In genomic region chr6:53134601-53135235, GRCh38 we compare ENCODE assay signal across 21 cellular contexts. TPM values are rescaled to one million over a fixed set of nuclear protein-coding genes. Genes with fewer than 3 reads are reported as not detected.
DNase-seq lines count a peak whose midpoint lies in the region; ATAC-seq, FAIRE-seq and TF ChIP-seq lines count a peak whose summit lies in the region.
"Had no signal": no experiment of that assay in that cellular context is flagged by ENCODE, and none has a peak within 500 bp of the region (broad histone marks: within the 10 kb centered on the region; RNA-seq: fewer than 3 reads in every experiment).

No MANE protein-coding gene starts in this region.

- no peak overlapping the region for H3K27ac ChIP-seq in small intestine (ENCODE audit: low read depth in 1 of 2, low read length in 1 of 2)
- H3K27ac ChIP-seq: C4-2B had no signal

- no peak overlapping the region for H3K27ac Mint-ChIP-seq in activated naive CD4-positive, alpha-beta T cell treated with anti-CD3 and anti-CD28 coated beads for 36 hours
- no peak overlapping the region for H3K27ac Mint-ChIP-seq in WTC11

- no peaks in the 10 kb centered on the region for H3K36me3 ChIP-seq in small intestine (ENCODE audit: control insufficient read depth in 2 of 2, insufficient read depth in 2 of 2, low read length in 2 of 2)

- no peak for ATAC-seq in WTC11
- ATAC-seq: PC-3 had no signal

- H3K4me1 ChIP-seq in small intestine (ENCODE audit: control insufficient read depth in 2 of 2, insufficient read depth in 1 of 2, low read depth in 1 of 2, low read length in 1 of 2): no peaks in the 10 kb centered on the region

- 8 to 43% (median 14%) methylated on average over 8 of the region's 8 CpGs for WGBS in small intestine, 3 donors

- H3K27me3 ChIP-seq in small intestine (ENCODE audit: control insufficient read depth in 2 of 2, insufficient read depth in 2 of 2, low read length in 2 of 2): no peaks in the 10 kb centered on the region

- peaks cover 3% of the 10 kb centered on the region for H3K27me3 Mint-ChIP-seq in activated naive CD4-positive, alpha-beta T cell treated with anti-CD3 and anti-CD28 coated beads for 36 hours (ENCODE audit: low read depth)
- H3K27me3 Mint-ChIP-seq in WTC11 (ENCODE audit: low read depth): no peaks in the 10 kb centered on the region

- DNase-seq in activated naive CD4-positive, alpha-beta T cell treated with anti-CD3 and anti-CD28 coated beads for 36 hours: peak; percentile 8
- DNase-seq in activated naive CD4-positive, alpha-beta T cell (lab: John Stamatoyannopoulos, UW): no peak
- DNase-seq in NCI-H226 (peak; percentile 21), WTC11 (ENCODE audit: low spot score) (no peak), small intestine (peak; percentile 25), NCI-H1105 (lab: John Stamatoyannopoulos, UW) (no peak), OCI-M2 (lab: John Stamatoyannopoulos, UW; ENCODE audit: unreplicated experiment) (no peak)
- no peak for DNase-seq in stimulated activated CD4-positive, alpha-beta T cell treated with anti-CD3 and anti-CD28 coated beads, Interleukin-4, amount 100 ng/mL, for 1 hour
- DNase-seq: COR-L47, DMS79 treated with DMSO at 0.1 percent for 48 hours, GDM1, HCEC 1CT, NCI-H146, NCI-H2227 treated with DMSO at 0.1 percent for 48 hours, NCI-H526, PC-3, SK-N-SH had no signal

- no peaks in the 10 kb centered on the region for H3K9me3 ChIP-seq in small intestine (ENCODE audit: control insufficient read depth, low read depth)
- H3K9me3 ChIP-seq: SK-N-SH had no signal

- TF ChIP-seq CTCF in WTC11 (IDR thresholded peaks at IDR 0.05): no peak

- no peaks in the 10 kb centered on the region for H3K9me3 Mint-ChIP-seq in activated naive CD4-positive, alpha-beta T cell treated with anti-CD3 and anti-CD28 coated beads for 36 hours
- H3K9me3 Mint-ChIP-seq in WTC11: no peaks in the 10 kb centered on the region

- H3K4me3 Mint-ChIP-seq in activated naive CD4-positive, alpha-beta T cell treated with anti-CD3 and anti-CD28 coated beads for 36 hours: no peak overlapping the region
- H3K4me3 Mint-ChIP-seq in WTC11: no peak overlapping the region

- intact Hi-C loops in activated naive CD4-positive, alpha-beta T cell treated with anti-CD3 and anti-CD28 coated beads for 36 hours (cut with micrococcal nuclease): no loop called here

- H3K36me3 Mint-ChIP-seq in activated naive CD4-positive, alpha-beta T cell treated with anti-CD3 and anti-CD28 coated beads for 36 hours (ENCODE audit: low read depth): no peaks in the 10 kb centered on the region
- H3K36me3 Mint-ChIP-seq in WTC11: no peaks in the 10 kb centered on the region

- no peak overlapping the region for H3K4me3 ChIP-seq in small intestine (ENCODE audit: low read depth in 1 of 2, low read length in 2 of 2)

- peaks cover 5% of the 10 kb centered on the region for H3K4me1 Mint-ChIP-seq in activated naive CD4-positive, alpha-beta T cell treated with anti-CD3 and anti-CD28 coated beads for 36 hours (ENCODE audit: low read depth)
- 0 out of 2 replicates have a peak, but pooled peaks cover 4% of the 10 kb centered on the region for H3K4me1 Mint-ChIP-seq in WTC11

- FAIRE-seq in small intestine (lab: Jason Lieb, UNC): no peak
- FAIRE-seq: GM19239 had no signal

- CTCF ChIA-PET in activated naive CD4-positive, alpha-beta T cell treated with anti-CD3 and anti-CD28 coated beads for 36 hours (lab: Charles Lee): no interaction called here
- CTCF ChIA-PET in WTC11 (lab: Charles Lee): no interaction called here

- POLR2A ChIA-PET in WTC11 (lab: Charles Lee): no interaction called here

TF ChIP-seq in WTC11, 78 proteins besides CTCF, POLR2A, EP300 and RAD21:
- peak; percentile 70 for TF ChIP-seq ZNF121 (CRISPR knock-in tag; IDR thresholded peaks at IDR 0.05)
- no peak for TF ChIP-seq ATF3 (CRISPR knock-in tag; conservative IDR thresholded peaks at IDR 0.05)
- no peak for TF ChIP-seq MAX (CRISPR knock-in tag; IDR thresholded peaks at IDR 0.05)
- TF ChIP-seq GABPB1 (CRISPR knock-in tag; IDR thresholded peaks at IDR 0.05): peak; percentile 89
- no peak for TF ChIP-seq USF2 (CRISPR knock-in tag; IDR thresholded peaks at IDR 0.05)
- TF ChIP-seq ZNF396 (CRISPR knock-in tag; IDR thresholded peaks at IDR 0.05; ENCODE audit: borderline replicate concordance): no peak
- TF ChIP-seq HMGXB4 (CRISPR knock-in tag; IDR thresholded peaks at IDR 0.05): no peak

RNA-seq across cellular contexts. Expression of gene GCM1, which starts 13.9 kb away (rescaled TPM):
- total RNA-seq in activated naive CD4-positive, alpha-beta T cell treated with anti-CD3 and anti-CD28 coated beads for 36 hours: under 1 TPM in 1 of 2 experiments, not detected in 1; 0.10 TPM
- total RNA-seq in WTC11 (2021): 0.09 TPM in 1 of 3 replicates, not detected in the others
- not detected for polyA plus RNA-seq in small intestine
- total RNA-seq: A172, HT1080, PC-3 had no signal
- polyA plus RNA-seq: SK-N-SH had no signal

Comparison
In these comparisons a context has a peak if more than half of its experiments do, and no peak if none do; other contexts are left out.
1. DNase-seq: peak in activated naive CD4-positive, alpha-beta T cell treated with anti-CD3 and anti-CD28 coated beads for 36 hours (single experiment), NCI-H226 (single experiment) and small intestine (single experiment); none in activated naive CD4-positive, alpha-beta T cell (0 of 4), WTC11 (single experiment), NCI-H1105 (single experiment), stimulated activated CD4-positive, alpha-beta T cell treated with anti-CD3 and anti-CD28 coated beads, Interleukin-4, amount 100 ng/mL, for 1 hour (single experiment) and OCI-M2 (single experiment).